Comparison of ENCODE assay signal across 1 cellular context in the genomic region with DNA sequence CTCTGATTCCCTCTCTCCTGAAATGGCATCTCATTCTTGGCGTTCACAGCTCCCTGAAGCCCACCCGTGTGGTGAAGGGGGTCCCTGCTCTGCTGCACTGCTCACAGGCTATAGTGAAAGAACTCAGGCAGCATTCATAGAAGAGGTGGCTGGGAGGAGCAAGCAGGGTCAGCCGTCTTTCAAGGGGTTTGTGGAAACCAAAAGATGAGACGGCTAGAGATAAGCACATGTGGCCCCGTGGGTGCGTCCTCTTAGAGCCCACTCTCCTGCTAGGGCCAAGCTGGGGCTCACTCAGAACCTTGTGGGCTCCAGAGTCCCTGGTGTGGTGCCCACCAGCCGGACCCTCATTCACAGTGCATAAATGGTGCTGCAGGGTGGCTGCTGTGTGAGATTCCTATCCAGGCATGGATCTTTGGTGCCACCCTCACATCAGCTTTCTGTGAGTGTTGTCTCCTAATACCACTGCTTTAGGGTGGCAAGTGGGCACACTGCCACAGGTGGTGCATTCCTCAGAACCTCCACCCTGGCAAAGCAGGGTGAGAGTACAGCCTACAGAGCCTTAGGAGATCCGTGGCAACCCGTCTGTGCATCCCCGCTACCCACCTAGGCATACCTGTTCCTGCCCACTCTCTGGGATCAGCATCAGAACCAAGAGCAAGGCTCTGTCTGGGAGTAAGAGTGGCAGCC.
TF ChIP-seq lines count a peak whose summit lies in the region.

No MANE protein-coding gene starts in this region.

TF ChIP-seq in A549, 52 proteins besides CTCF, POLR2A, EP300 and RAD21:
- TF ChIP-seq ZC3H11A (IDR thresholded peaks at IDR 0.05) (no peak), KDM1A (IDR thresholded peaks at IDR 0.05; ENCODE audit: low read depth) (no peak)
